8 cellular contexts compared by ENCODE assay signal in the genomic region with DNA sequence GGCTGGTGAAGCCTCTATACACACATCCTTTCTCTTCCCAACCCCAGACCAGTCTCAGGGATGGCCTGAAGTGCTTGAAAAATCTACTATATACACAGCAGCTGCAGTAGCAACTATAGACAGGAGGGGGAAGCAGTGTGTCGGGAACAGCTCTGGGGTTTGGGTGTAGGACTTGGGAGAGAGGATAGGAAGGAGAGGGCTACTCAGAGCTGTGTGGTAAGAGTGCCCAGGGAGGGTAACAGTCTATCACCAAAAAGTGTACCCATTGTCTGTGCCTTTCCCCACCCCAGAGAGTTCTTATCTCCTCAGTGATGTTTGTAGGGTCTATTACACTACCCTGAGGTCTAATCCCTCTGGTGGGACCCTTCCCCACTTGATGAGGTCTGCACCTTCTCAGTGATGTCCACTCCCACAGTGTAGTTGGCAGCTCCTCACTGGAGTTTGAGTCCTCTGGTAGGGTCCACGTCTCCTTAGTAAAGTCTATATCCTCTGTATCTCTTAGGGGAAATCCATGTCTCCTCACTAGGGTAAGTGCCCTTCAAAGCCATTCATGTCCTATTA. TPM values are rescaled to one million over a fixed set of nuclear protein-coding genes. Genes with fewer than 3 reads are reported as not detected.
DNase-seq lines count a peak whose midpoint lies in the region; ATAC-seq and TF ChIP-seq lines count a peak whose summit lies in the region.

No MANE protein-coding gene starts in this region.

- peaks cover 32% of the 10 kb centered on the region for H3K4me1 Mint-ChIP-seq in progenitor cell of endocrine pancreas (ENCODE audit: low read depth)

- peaks cover 2% of the 10 kb centered on the region for H3K36me3 Mint-ChIP-seq in progenitor cell of endocrine pancreas (ENCODE audit: insufficient read depth)

- H3K27ac Mint-ChIP-seq in progenitor cell of endocrine pancreas = no peak overlapping the region

- peak overlapping the region; percentile 80 for H3K4me3 Mint-ChIP-seq in progenitor cell of endocrine pancreas (ENCODE audit: low read depth)

- peaks cover 2% of the 10 kb centered on the region for H3K9me3 Mint-ChIP-seq in progenitor cell of endocrine pancreas (ENCODE audit: low read depth)

- intact Hi-C loops in left ventricle myocardium superior (cut with micrococcal nuclease) = loop anchor here (2.0 kb wide), 1 partner anchor 83 kb away; no protein-coding TSS in a partner anchor

- peak; percentile 78 for DNase-seq in GM10266 (ENCODE audit: extremely low spot score)
- DNase-seq in NCI-H1417 treated with DMSO at 0.1 percent for 48 hours (lab: John Stamatoyannopoulos, UW) = peak; percentile 66
- DNase-seq in anterior cingulate cortex (lab: John Stamatoyannopoulos, UW) = peak in 54 of 58 donors; percentile 15 to 86 (median 61)
- DNase-seq in left ventricle myocardium superior = peak; percentile 67
- DNase-seq in progenitor cell of endocrine pancreas (ENCODE audit: low spot score, unreplicated experiment) = peak; percentile 59

- ATAC-seq in SK-N-SH treated with all-trans-retinoic acid at 6 μM for 48 hours (peak; percentile 69), left ventricle myocardium superior (peak; percentile 55), GM18867 (IDR thresholded peaks at IDR 0.05; ENCODE audit: unreplicated experiment) (no peak), HG02623 (IDR thresholded peaks at IDR 0.05; ENCODE audit: unreplicated experiment) (no peak)

- peaks cover 30% of the 10 kb centered on the region for H3K27me3 Mint-ChIP-seq in progenitor cell of endocrine pancreas

- TF ChIP-seq CTCF in GM10266 (IDR thresholded peaks at IDR 0.05; ENCODE audit: control insufficient read depth, insufficient read depth, low read depth, missing control alignments) = peak; percentile 87
- peak; percentile 80 for TF ChIP-seq CTCF in progenitor cell of endocrine pancreas (IDR thresholded peaks at IDR 0.05; ENCODE audit: unreplicated experiment)

TF ChIP-seq in SK-N-SH treated with all-trans-retinoic acid at 6 μM for 48 hours, 23 proteins besides CTCF, POLR2A, EP300 and RAD21:
- TF ChIP-seq GLIS3 (CRISPR knock-in tag; IDR thresholded peaks at IDR 0.05) (no peak), ZFP3 (CRISPR knock-in tag; IDR thresholded peaks at IDR 0.05) (no peak), ZC3H10 (CRISPR knock-in tag; IDR thresholded peaks at IDR 0.05) (no peak), ARNTL (CRISPR knock-in tag; IDR thresholded peaks at IDR 0.05; ENCODE audit: borderline replicate concordance, low read depth) (no peak), CSDC2 (CRISPR knock-in tag; IDR thresholded peaks at IDR 0.05) (no peak), ZNF565 (CRISPR knock-in tag; conservative IDR thresholded peaks at IDR 0.05; ENCODE audit: low read depth) (no peak), ZNF70 (CRISPR knock-in tag; IDR thresholded peaks at IDR 0.05) (no peak), PPARA (CRISPR knock-in tag; IDR thresholded peaks at IDR 0.05; ENCODE audit: borderline replicate concordance) (no peak), TCF4 (CRISPR knock-in tag; IDR thresholded peaks at IDR 0.05; ENCODE audit: borderline replicate concordance) (no peak)
- TF ChIP-seq, protein P1, sequence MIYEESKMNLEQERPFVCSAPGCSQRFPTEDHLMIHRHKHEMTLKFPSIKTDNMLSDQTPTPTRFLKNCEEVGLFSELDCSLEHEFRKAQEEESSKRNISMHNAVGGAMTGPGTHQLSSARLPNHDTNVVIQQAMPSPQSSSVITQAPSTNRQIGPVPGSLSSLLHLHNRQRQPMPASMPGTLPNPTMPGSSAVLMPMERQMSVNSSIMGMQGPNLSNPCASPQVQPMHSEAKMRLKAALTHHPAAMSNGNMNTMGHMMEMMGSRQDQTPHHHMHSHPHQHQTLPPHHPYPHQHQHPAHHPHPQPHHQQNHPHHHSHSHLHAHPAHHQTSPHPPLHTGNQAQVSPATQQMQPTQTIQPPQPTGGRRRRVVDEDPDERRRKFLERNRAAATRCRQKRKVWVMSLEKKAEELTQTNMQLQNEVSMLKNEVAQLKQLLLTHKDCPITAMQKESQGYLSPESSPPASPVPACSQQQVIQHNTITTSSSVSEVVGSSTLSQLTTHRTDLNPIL (CRISPR knock-in tag; IDR thresholded peaks at IDR 0.05; ENCODE audit: low read depth) = no peak
- TF ChIP-seq, protein P2, sequence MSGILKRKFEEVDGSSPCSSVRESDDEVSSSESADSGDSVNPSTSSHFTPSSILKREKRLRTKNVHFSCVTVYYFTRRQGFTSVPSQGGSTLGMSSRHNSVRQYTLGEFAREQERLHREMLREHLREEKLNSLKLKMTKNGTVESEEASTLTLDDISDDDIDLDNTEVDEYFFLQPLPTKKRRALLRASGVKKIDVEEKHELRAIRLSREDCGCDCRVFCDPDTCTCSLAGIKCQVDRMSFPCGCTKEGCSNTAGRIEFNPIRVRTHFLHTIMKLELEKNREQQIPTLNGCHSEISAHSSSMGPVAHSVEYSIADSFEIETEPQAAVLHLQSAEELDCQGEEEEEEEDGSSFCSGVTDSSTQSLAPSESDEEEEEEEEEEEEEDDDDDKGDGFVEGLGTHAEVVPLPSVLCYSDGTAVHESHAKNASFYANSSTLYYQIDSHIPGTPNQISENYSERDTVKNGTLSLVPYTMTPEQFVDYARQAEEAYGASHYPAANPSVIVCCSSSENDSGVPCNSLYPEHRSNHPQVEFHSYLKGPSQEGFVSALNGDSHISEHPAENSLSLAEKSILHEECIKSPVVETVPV (CRISPR knock-in tag; IDR thresholded peaks at IDR 0.05) = no peak
- TF ChIP-seq, protein P3, sequence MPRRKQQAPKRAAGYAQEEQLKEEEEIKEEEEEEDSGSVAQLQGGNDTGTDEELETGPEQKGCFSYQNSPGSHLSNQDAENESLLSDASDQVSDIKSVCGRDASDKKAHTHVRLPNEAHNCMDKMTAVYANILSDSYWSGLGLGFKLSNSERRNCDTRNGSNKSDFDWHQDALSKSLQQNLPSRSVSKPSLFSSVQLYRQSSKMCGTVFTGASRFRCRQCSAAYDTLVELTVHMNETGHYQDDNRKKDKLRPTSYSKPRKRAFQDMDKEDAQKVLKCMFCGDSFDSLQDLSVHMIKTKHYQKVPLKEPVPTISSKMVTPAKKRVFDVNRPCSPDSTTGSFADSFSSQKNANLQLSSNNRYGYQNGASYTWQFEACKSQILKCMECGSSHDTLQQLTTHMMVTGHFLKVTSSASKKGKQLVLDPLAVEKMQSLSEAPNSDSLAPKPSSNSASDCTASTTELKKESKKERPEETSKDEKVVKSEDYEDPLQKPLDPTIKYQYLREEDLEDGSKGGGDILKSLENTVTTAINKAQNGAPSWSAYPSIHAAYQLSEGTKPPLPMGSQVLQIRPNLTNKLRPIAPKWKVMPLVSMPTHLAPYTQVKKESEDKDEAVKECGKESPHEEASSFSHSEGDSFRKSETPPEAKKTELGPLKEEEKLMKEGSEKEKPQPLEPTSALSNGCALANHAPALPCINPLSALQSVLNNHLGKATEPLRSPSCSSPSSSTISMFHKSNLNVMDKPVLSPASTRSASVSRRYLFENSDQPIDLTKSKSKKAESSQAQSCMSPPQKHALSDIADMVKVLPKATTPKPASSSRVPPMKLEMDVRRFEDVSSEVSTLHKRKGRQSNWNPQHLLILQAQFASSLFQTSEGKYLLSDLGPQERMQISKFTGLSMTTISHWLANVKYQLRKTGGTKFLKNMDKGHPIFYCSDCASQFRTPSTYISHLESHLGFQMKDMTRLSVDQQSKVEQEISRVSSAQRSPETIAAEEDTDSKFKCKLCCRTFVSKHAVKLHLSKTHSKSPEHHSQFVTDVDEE (CRISPR knock-in tag; IDR thresholded peaks at IDR 0.05) = no peak

RNA-seq across cellular contexts. Expression of a gene that starts 1.5 kb away (rescaled TPM):
- total RNA-seq in left ventricle myocardium superior (22.0 TPM), progenitor cell of endocrine pancreas (58.4 and 59.1 TPM in 2 replicates)

RNA-seq across cellular contexts. Expression of a gene that starts 2.2 kb away (rescaled TPM):
- total RNA-seq in left ventricle myocardium superior = 156 TPM
- 31.3 and 34.8 TPM in 2 replicates for total RNA-seq in progenitor cell of endocrine pancreas

RNA-seq across cellular contexts. Expression of a gene that starts 48.7 kb away (rescaled TPM):
- 17.1 TPM for total RNA-seq in left ventricle myocardium superior
- 75.4 and 80.7 TPM in 2 replicates for total RNA-seq in progenitor cell of endocrine pancreas

Comparison
In these comparisons a context has a peak if more than half of its experiments do, and no peak if none do; other contexts are left out.
1. ATAC-seq: peak in SK-N-SH treated with all-trans-retinoic acid at 6 μM for 48 hours (single experiment) and left ventricle myocardium superior (single experiment); none in GM18867 (single experiment) and HG02623 (single experiment).
2. Peak in every context shown above with its lines, with median percentiles within 50 percentile points of each other: DNase-seq.